ENCODE assay signal across 8 cellular contexts in genomic region chr7:116211006-116211912, GRCh38. TPM values are rescaled to one million over a fixed set of nuclear protein-coding genes. Genes with fewer than 3 reads are reported as not detected.
DNase-seq lines count a peak whose midpoint lies in the region; ATAC-seq and TF ChIP-seq lines count a peak whose summit lies in the region.

No MANE protein-coding gene starts in this region.

- H3K4me1 Mint-ChIP-seq in natural killer cell: peaks cover 49 to 57% of the 10 kb centered on the region in 2 donors
- H3K4me1 Mint-ChIP-seq in stimulated activated naive CD8-positive, alpha-beta T cell treated with anti-CD3 and anti-CD28 coated beads, Interleukin-15, amount 100 ng/mL, for 72 hours: peaks cover 52% of the 10 kb centered on the region

- no peaks in the 10 kb centered on the region for H3K9me2 ChIP-seq in OCI-LY1 (ENCODE audit: low read depth, low read length)

- H3K27ac ChIP-seq in OCI-LY1 (ENCODE audit: low read depth, low read length, poor library complexity, severe bottlenecking) (peak overlapping the region; percentile 80), esophagus squamous epithelium (peak overlapping the region; percentile 97 to 99 (median 98))

- H3K27me3 Mint-ChIP-seq in natural killer cell (ENCODE audit: low read depth in 2 of 2): no peaks in the 10 kb centered on the region
- no peaks in the 10 kb centered on the region for H3K27me3 Mint-ChIP-seq in stimulated activated naive CD8-positive, alpha-beta T cell treated with anti-CD3 and anti-CD28 coated beads, Interleukin-15, amount 100 ng/mL, for 72 hours

- peak overlapping the region; percentile 82 for H3K9ac ChIP-seq in OCI-LY1 (ENCODE audit: low read length)

- CTCF ChIA-PET in BJ (lab: Yijun Ruan, JAX): interaction anchor here (0.8 to 2.0 kb wide), 6 partner anchors 10 to 34 kb away, joined by 3 to 7 read pairs (median 4); no protein-coding TSS in a partner anchor

- no peaks in the 10 kb centered on the region for H4K20me1 ChIP-seq in OCI-LY1 (ENCODE audit: insufficient read depth, low read length)

- TF ChIP-seq POLR2A in esophagus squamous epithelium (IDR thresholded peaks at IDR 0.05): peak in 3 of 4 donors; percentile 82 to 92 (median 89)

- no peaks in the 10 kb centered on the region for H3K9me3 Mint-ChIP-seq in natural killer cell
- peaks cover 0 to 5% of the 10 kb centered on the region in 2 donors for H3K9me3 Mint-ChIP-seq in stimulated activated naive CD8-positive, alpha-beta T cell treated with anti-CD3 and anti-CD28 coated beads, Interleukin-15, amount 100 ng/mL, for 72 hours

- H3K4me1 ChIP-seq in OCI-LY1 (ENCODE audit: insufficient read depth, low read length, severe bottlenecking): peaks cover 38% of the 10 kb centered on the region
- H3K4me1 ChIP-seq in esophagus squamous epithelium: peaks cover 0 to 52% (median 10%) of the 10 kb centered on the region in 3 donors

- H3K79me2 ChIP-seq in OCI-LY1 (ENCODE audit: insufficient read depth, low read length): peaks cover 52% of the 10 kb centered on the region

- peaks cover 4% of the 10 kb centered on the region for H3F3A ChIP-seq in OCI-LY1 (ENCODE audit: insufficient read depth, low read length)

- ATAC-seq in HG03378 (IDR thresholded peaks at IDR 0.05; ENCODE audit: unreplicated experiment): peak; percentile 81
- ATAC-seq in natural killer cell: peak; percentile 76 to 90 (median 85)
- peak; percentile 86 for ATAC-seq in stimulated activated naive CD8-positive, alpha-beta T cell treated with anti-CD3 and anti-CD28 coated beads, Interleukin-15, amount 100 ng/mL, for 72 hours

- H3K27me3 ChIP-seq in BJ (ENCODE audit: control insufficient read depth, insufficient read depth, low read length) (no peaks in the 10 kb centered on the region; the same call in 1 of the 2 replicates), OCI-LY1 (ENCODE audit: insufficient read depth, low read length) (no peaks in the 10 kb centered on the region), esophagus squamous epithelium (no peaks in the 10 kb centered on the region)

- H3K4me3 ChIP-seq in BJ (ENCODE audit: low read depth, low read length) (peak overlapping the region; percentile 66), OCI-LY1 (ENCODE audit: low read depth, low read length, poor library complexity, severe bottlenecking) (peak overlapping the region; percentile 77), esophagus squamous epithelium (peak overlapping the region; percentile 74 to 88 (median 81))

- no peak for TF ChIP-seq CTCF in BJ (IDR thresholded peaks at IDR 0.05; ENCODE audit: insufficient read depth, low read depth, low read length)
- no peak for TF ChIP-seq CTCF in OCI-LY1 (IDR thresholded peaks at IDR 0.05; ENCODE audit: low read length)
- TF ChIP-seq CTCF in esophagus squamous epithelium (IDR thresholded peaks at IDR 0.05): peak in 1 of 6 experiments; percentile 6
- TF ChIP-seq CTCF in natural killer cell (IDR thresholded peaks at IDR 0.05): no peak

- H3K9me3 ChIP-seq in OCI-LY1 (ENCODE audit: low read length) (no peaks in the 10 kb centered on the region), esophagus squamous epithelium (no peaks in the 10 kb centered on the region)

- peak overlapping the region; percentile 44 for H2AFZ ChIP-seq in OCI-LY1 (ENCODE audit: low read length)

- H3K36me3 Mint-ChIP-seq in natural killer cell: no peaks in the 10 kb centered on the region

- H3K4me3 Mint-ChIP-seq in natural killer cell: peak overlapping the region; percentile 93
- H3K4me3 Mint-ChIP-seq in stimulated activated naive CD8-positive, alpha-beta T cell treated with anti-CD3 and anti-CD28 coated beads, Interleukin-15, amount 100 ng/mL, for 72 hours: peak overlapping the region; percentile 98 to 99

- WGBS in esophagus squamous epithelium, 2 donors: 1% methylated on average over 14 to 17 of the region's 27 CpGs

- POLR2A ChIA-PET in BJ (lab: Charles Lee): interaction anchor here (1.0 kb wide), 1 partner anchor 31 kb away, joined by 3 read pairs; no protein-coding TSS in a partner anchor

- peak overlapping the region; percentile 77 for H3K4me2 ChIP-seq in OCI-LY1 (ENCODE audit: low read length)

- intact Hi-C loops in esophagus squamous epithelium (cut with DNase I): no loop called here
- intact Hi-C loops in natural killer cell (cut with micrococcal nuclease): loop anchor here (1.0 to 10.0 kb wide), 5 partner anchors 13 to 1286 kb away; partner anchors contain the start of genes CAPZA2 and MDFIC

- DNase-seq in BJ (ENCODE audit: low read depth) (peak; percentile 76), GM19238 (ENCODE audit: insufficient read length, low spot score) (peak; percentile 39), activated T-cell treated with anti-CD3 and anti-CD28 coated beads for 1 hour (ENCODE audit: low read depth) (peak; percentile 62), esophagus squamous epithelium (lab: John Stamatoyannopoulos, UW) (peak; percentile 5), natural killer cell (peak; percentile 75)
- peak; percentile 71 to 81 for DNase-seq in stimulated activated naive CD8-positive, alpha-beta T cell treated with anti-CD3 and anti-CD28 coated beads, Interleukin-15, amount 100 ng/mL, for 72 hours

- peak overlapping the region; percentile 84 to 99 for H3K27ac Mint-ChIP-seq in natural killer cell
- H3K27ac Mint-ChIP-seq in stimulated activated naive CD8-positive, alpha-beta T cell treated with anti-CD3 and anti-CD28 coated beads, Interleukin-15, amount 100 ng/mL, for 72 hours: peak overlapping the region; percentile 97 to 99

- H3K36me3 ChIP-seq in BJ (ENCODE audit: control insufficient read depth, insufficient read depth, low read length): no peaks in the 10 kb centered on the region
- H3K36me3 ChIP-seq in OCI-LY1 (ENCODE audit: insufficient read depth, low read length): peaks cover 6% of the 10 kb centered on the region; the same call in 1 of the 2 replicates
- H3K36me3 ChIP-seq in esophagus squamous epithelium: no peaks in the 10 kb centered on the region

RNA-seq across cellular contexts. Expression of gene TES, which starts 0.9 kb away (rescaled TPM):
- 93.2 and 108 TPM in 2 replicates for polyA plus RNA-seq in BJ (2011; rRNA removed)
- 44.0 and 58.5 TPM in 2 replicates for polyA minus RNA-seq in BJ (2011; rRNA and poly(A)+ RNA removed)
- total RNA-seq in esophagus squamous epithelium (100 to 1,000 TPM in 1 of 4 donors, 10 to 100 TPM in 3; 34.8 to 155 (median 67.0) TPM), natural killer cell (100 to 1,000 TPM; 220 to 269 (median 227) TPM)

Comparison
In these comparisons a context has a peak if more than half of its experiments do, and no peak if none do; other contexts are left out.
1. Peak in every context shown above with its lines: DNase-seq, ATAC-seq, H3K4me3 ChIP-seq and H3K27ac ChIP-seq.
2. DNase-seq: peak in every context shown above with its lines; median percentile 76 in BJ; 76 in stimulated activated naive CD8-positive, alpha-beta T cell treated with anti-CD3 and anti-CD28 coated beads, Interleukin-15, amount 100 ng/mL, for 72 hours; 75 in natural killer cell; 62 in activated T-cell treated with anti-CD3 and anti-CD28 coated beads for 1 hour; 39 in GM19238; 5 in esophagus squamous epithelium.